20 cellular contexts compared by ENCODE assay signal in the genomic region with DNA sequence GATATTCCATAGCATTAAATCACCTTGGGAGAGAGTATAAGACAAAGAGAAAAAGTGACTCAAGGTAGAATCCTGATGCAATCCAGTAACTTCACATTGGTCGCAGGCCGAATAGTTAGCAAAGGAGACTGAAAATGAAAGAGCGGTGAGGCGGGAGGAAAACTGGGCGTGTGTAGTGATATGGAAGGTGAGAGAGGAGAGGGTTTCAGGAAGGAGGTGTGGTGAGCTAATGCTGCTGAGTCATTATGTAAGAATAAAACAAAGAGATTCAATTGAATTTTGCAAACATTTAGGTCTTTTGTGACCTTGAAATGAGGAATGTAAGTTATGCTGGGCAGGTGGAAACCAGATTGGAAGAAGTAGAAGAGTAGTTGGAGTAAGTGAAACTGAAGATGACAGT.
DNase-seq lines count a peak whose midpoint lies in the region; ATAC-seq, FAIRE-seq and TF ChIP-seq lines count a peak whose summit lies in the region.
"Had no signal": no experiment of that assay in that cellular context is flagged by ENCODE, and none has a peak within 500 bp of the region (broad histone marks: within the 10 kb centered on the region; RNA-seq: fewer than 3 reads in every experiment).

No MANE protein-coding gene starts in this region.

- H3K27me3 ChIP-seq in bronchial epithelial cell (ENCODE audit: control insufficient read depth, insufficient read depth, low read length) = no peaks in the 10 kb centered on the region
- H3K27me3 ChIP-seq: ascending aorta, left lung, suprapubic skin had no signal

- ATAC-seq in GM18858 (IDR thresholded peaks at IDR 0.05; ENCODE audit: unreplicated experiment) (peak; percentile 88), GM21423 (IDR thresholded peaks at IDR 0.05; ENCODE audit: unreplicated experiment) (peak; percentile 89), HG03558 (IDR thresholded peaks at IDR 0.05; ENCODE audit: extremely low read depth, unreplicated experiment) (peak; percentile 79), HG03097 (IDR thresholded peaks at IDR 0.05; ENCODE audit: low FRiP score, unreplicated experiment) (no peak)
- ATAC-seq: left lung had no signal

- TF ChIP-seq CTCF in bronchial epithelial cell (IDR thresholded peaks at IDR 0.05; ENCODE audit: insufficient read depth, low read length, severe bottlenecking) = no peak
- TF ChIP-seq CTCF in osteocyte (IDR thresholded peaks at IDR 0.05) = no peak

- peaks cover 7% of the 10 kb centered on the region for H3K9me3 Mint-ChIP-seq in osteocyte (ENCODE audit: unreplicated experiment)

- DNase-seq in bronchial epithelial cell (ENCODE audit: low read depth) (peak; percentile 0), osteocyte (ENCODE audit: extremely low spot score, unreplicated experiment) (no peak), NK-92 (lab: John Stamatoyannopoulos, UW; ENCODE audit: unreplicated experiment) (no peak)
- DNase-seq: activated gamma-delta T cell; foreskin fibroblast; KG1; left lung; NCI-H1417; NCI-H2227 treated with DMSO at 0.1 percent for 48 hours; NK-92 treated with Interleukin-12 subunit alpha and Interleukin-12 subunit beta, amount 100 ng/mL, for 24 hours; SHP77; stimulated activated CD4-positive, alpha-beta T cell treated with anti-CD3 and anti-CD28 coated beads, Interleukin-4, amount 100 ng/mL, for 4 hours had no signal

- FAIRE-seq in bronchial epithelial cell (lab: Jason Lieb, UNC) = no peak
- FAIRE-seq: H54 had no signal

- no peaks in the 10 kb centered on the region for H3K36me3 Mint-ChIP-seq in osteocyte (ENCODE audit: unreplicated experiment)

- H3K27ac Mint-ChIP-seq in osteocyte (ENCODE audit: unreplicated experiment) = no peak overlapping the region
- H3K27ac Mint-ChIP-seq: T-helper 1 cell treated with Interleukin-12 subunit alpha and Interleukin-12 subunit beta and Interleukin-4 antibody, amounts not matched to agents 30 μg/mL and 1 μg/mL, for 36 hours had no signal

- H3K4me3 ChIP-seq in bronchial epithelial cell (ENCODE audit: low read depth, low read length) = no peak overlapping the region
- H3K4me3 ChIP-seq: ascending aorta, left lung, suprapubic skin had no signal

- H3K4me3 Mint-ChIP-seq in osteocyte (ENCODE audit: unreplicated experiment) = no peak overlapping the region
- H3K4me3 Mint-ChIP-seq: T-helper 1 cell treated with Interleukin-12 subunit alpha and Interleukin-12 subunit beta and Interleukin-4 antibody, amounts not matched to agents 30 μg/mL and 1 μg/mL, for 36 hours had no signal

- H3K27me3 Mint-ChIP-seq in osteocyte (ENCODE audit: unreplicated experiment) = no peaks in the 10 kb centered on the region

- no peaks in the 10 kb centered on the region for H3K4me1 Mint-ChIP-seq in osteocyte (ENCODE audit: unreplicated experiment)

- no peaks in the 10 kb centered on the region for H3K36me3 ChIP-seq in bronchial epithelial cell (ENCODE audit: control insufficient read depth, insufficient read depth, low read length)
- H3K36me3 ChIP-seq: ascending aorta, left lung, suprapubic skin had no signal
